In the genomic region with DNA sequence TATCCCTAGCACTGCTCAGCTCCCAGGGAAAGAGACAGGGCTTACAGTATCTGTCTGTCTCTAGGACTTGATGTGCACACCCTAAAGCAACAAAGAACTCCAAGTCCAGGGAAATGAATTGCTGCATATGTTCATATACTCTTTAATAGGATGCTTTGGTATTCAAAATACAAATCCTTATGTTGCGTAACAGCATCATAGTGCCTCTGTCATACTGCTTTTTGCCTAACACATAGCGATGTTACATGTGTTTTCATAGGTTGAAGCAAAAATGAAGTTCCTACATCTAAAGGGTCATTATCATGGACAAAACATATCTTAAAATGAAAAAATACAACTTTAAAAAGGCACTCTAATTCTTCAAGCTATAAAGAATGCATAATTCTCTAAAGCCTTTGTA, we compare ENCODE assay signal across 7 cellular contexts.
"Had no signal": no experiment of that assay in that cellular context is flagged by ENCODE, and none has a peak within 500 bp of the region (broad histone marks: within the 10 kb centered on the region; RNA-seq: fewer than 3 reads in every experiment).

No MANE protein-coding gene starts in this region.

- H2AFZ ChIP-seq: GM23248 had no signal

- DNase-seq: GM23248, GOT3, H9, HCEC 1CT, KG1 had no signal

- H3K27ac ChIP-seq: GM23248, HL-60 had no signal

- FAIRE-seq: H54 had no signal

- H3K4me3 ChIP-seq: GM23248 had no signal

- H3K9ac ChIP-seq: GM23248 had no signal
